ENCODE assay signal across 31 cellular contexts in genomic region chr9:134178394-134178780, GRCh38. TPM values are rescaled to one million over a fixed set of nuclear protein-coding genes. Genes with fewer than 3 reads are reported as not detected.
DNase-seq lines count a peak whose midpoint lies in the region; ATAC-seq and TF ChIP-seq lines count a peak whose summit lies in the region.
"Had no signal": no experiment of that assay in that cellular context is flagged by ENCODE, and none has a peak within 500 bp of the region (broad histone marks: within the 10 kb centered on the region; RNA-seq: fewer than 3 reads in every experiment).

No MANE protein-coding gene starts in this region.

- H3K27ac ChIP-seq in SK-N-SH (ENCODE audit: low read depth in 2 of 2, low read length in 1 of 2), result no peak overlapping the region
- H3K27ac ChIP-seq in HEK293 (ENCODE audit: extremely low read depth, low read depth, low read length), result no peak overlapping the region
- H3K27ac ChIP-seq in sigmoid colon, result peak overlapping the region in 1 of 4 donors; percentile 41
- H3K27ac ChIP-seq: 22Rv1, coronary artery, GM23248, neural progenitor cell, right atrium auricular region, RWPE1, SK-N-MC had no signal

- H3K4me1 ChIP-seq in SK-N-SH (ENCODE audit: control insufficient read depth in 1 of 2, insufficient read depth in 2 of 2, low read depth in 1 of 2, low read length in 1 of 2) (peaks cover 0 to 7% of the 10 kb centered on the region in 2 experiments; a peak in 1 of 4 replicates), HEK293 (ENCODE audit: control insufficient read depth, insufficient read depth, low read length) (no peaks in the 10 kb centered on the region), sigmoid colon (peaks cover 0 to 25% (median 17%) of the 10 kb centered on the region in 4 donors)
- H3K4me1 ChIP-seq: neural progenitor cell had no signal

- no peaks in the 10 kb centered on the region for H3K79me2 ChIP-seq in SK-N-SH (ENCODE audit: insufficient read depth)

- ATAC-seq in SK-N-SH treated with all-trans-retinoic acid at 6 μM for 48 hours, result no peak
- no peak for ATAC-seq in HG02642 (IDR thresholded peaks at IDR 0.05; ENCODE audit: poor library complexity, unreplicated experiment)
- ATAC-seq: activated T-helper 17 cell treated with anti-CD3 and anti-CD28 coated beads, Interleukin-2, amount 50 U/mL, for 72 hours had no signal

- H3K9me3 ChIP-seq in SK-N-SH, result no peaks in the 10 kb centered on the region
- no peaks in the 10 kb centered on the region for H3K9me3 ChIP-seq in HEK293 (ENCODE audit: control insufficient read depth, insufficient read depth, low read depth, low read length)
- H3K9me3 ChIP-seq in sigmoid colon, result no peaks in the 10 kb centered on the region
- H3K9me3 ChIP-seq: right atrium auricular region had no signal

- H3K4me3 ChIP-seq in SK-N-SH (ENCODE audit: low read depth in 2 of 2, low read length in 1 of 2), result no peak overlapping the region
- no peak overlapping the region for H3K4me3 ChIP-seq in HEK293 (ENCODE audit: low read depth, low read length)
- H3K4me3 ChIP-seq in sigmoid colon, result no peak overlapping the region
- H3K4me3 ChIP-seq: coronary artery, GM23248, neural progenitor cell, right atrium auricular region, SK-N-MC had no signal

- CTCF ChIA-PET in SK-N-SH (lab: Yijun Ruan, JAX) (interaction anchor here (1.4 to 2.8 kb wide), 3 partner anchors 8 to 271 kb away, joined by 3 to 21 read pairs (median 21); no protein-coding TSS in a partner anchor), HEK293 (lab: Yijun Ruan, JAX) (interaction anchor here (2.2 kb wide), 1 partner anchor 8 kb away, joined by 12 read pairs; no protein-coding TSS in a partner anchor)

- no peak for TF ChIP-seq RAD21 in SK-N-SH (IDR thresholded peaks at IDR 0.05; ENCODE audit: low read length)

- intact Hi-C loops in sigmoid colon (cut with DNase I), result no loop called here

- no peaks in the 10 kb centered on the region for H3F3A ChIP-seq in SK-N-SH (replicated peaks; ENCODE audit: insufficient read depth)

- no peak overlapping the region for H3K4me2 ChIP-seq in SK-N-SH
- H3K4me2 ChIP-seq: neural progenitor cell had no signal

- no peak overlapping the region for H3K9ac ChIP-seq in SK-N-SH
- H3K9ac ChIP-seq: GM23248, neural progenitor cell had no signal

- 71% methylated on average over 7 of the region's 9 CpGs for WGBS in SK-N-SH (ENCODE audit: low lambda C conversion rate)
- WGBS in sigmoid colon, 2 donors, result 72 to 86% methylated on average over 9 of the region's 9 CpGs

- no peaks in the 10 kb centered on the region for H4K20me1 ChIP-seq in SK-N-SH (ENCODE audit: insufficient read depth)

- no peak overlapping the region for H2AFZ ChIP-seq in SK-N-SH (ENCODE audit: low read depth)
- H2AFZ ChIP-seq: GM23248, neural progenitor cell had no signal

- TF ChIP-seq EP300 in SK-N-SH (IDR thresholded peaks at IDR 0.05; ENCODE audit: borderline replicate concordance in 1 of 2, low read depth in 1 of 2, low read length in 1 of 2), result no peak
- TF ChIP-seq EP300 in sigmoid colon (IDR thresholded peaks at IDR 0.05), result no peak

- H3K36me3 ChIP-seq in SK-N-SH (replicated peaks in 1 of 2; ENCODE audit: control insufficient read depth in 1 of 2, insufficient read depth in 2 of 2, low read length in 1 of 2) (no peaks in the 10 kb centered on the region), HEK293 (ENCODE audit: control insufficient read depth in 2 of 2, insufficient read depth in 1 of 2, low read length in 2 of 2) (no peaks in the 10 kb centered on the region), sigmoid colon (no peaks in the 10 kb centered on the region)
- H3K36me3 ChIP-seq: neural progenitor cell, right atrium auricular region had no signal

- no peak for TF ChIP-seq POLR2A in sigmoid colon (IDR thresholded peaks at IDR 0.05)

- TF ChIP-seq CTCF in SK-N-SH (IDR thresholded peaks at IDR 0.05), result no peak
- no peak for TF ChIP-seq CTCF in HEK293 (tag by site-specific recombination; IDR thresholded peaks at IDR 0.05)
- no peak for TF ChIP-seq CTCF in sigmoid colon (IDR thresholded peaks at IDR 0.05)

- H3K27me3 ChIP-seq in SK-N-SH (ENCODE audit: insufficient read depth) (peaks cover 7% of the 10 kb centered on the region; the same call in 1 of the 2 replicates), sigmoid colon (peaks cover 13 to 40% (median 14%) of the 10 kb centered on the region in 3 donors)
- H3K27me3 ChIP-seq: neural progenitor cell, right atrium auricular region had no signal

- POLR2A ChIA-PET in SK-N-SH (lab: Yijun Ruan, JAX) (no interaction called here), HEK293 (lab: Yijun Ruan, JAX) (no interaction called here)

- H3K9me2 ChIP-seq in SK-N-SH, result no peaks in the 10 kb centered on the region

- DNase-seq in SK-N-SH, result peak; percentile 28
- DNase-seq in islet precursor cell, result peak; percentile 47
- peak; percentile 61 for DNase-seq in sigmoid colon
- no peak for DNase-seq in NCI-H69 (lab: John Stamatoyannopoulos, UW)
- DNase-seq in CD1c-positive myeloid dendritic cell (ENCODE audit: extremely low spot score), result no peak
- DNase-seq: activated CD4-positive, alpha-beta memory T cell treated with anti-CD3 and anti-CD28 coated beads, Interleukin-2, amount 10 ng/mL, durations not matched to agents 7 days and 5 days; activated CD8-positive, alpha-beta memory T cell treated with anti-CD3 and anti-CD28 coated beads, Interleukin-2, amount 50 U/mL, for 48 hours; DMS79; effector CD8-positive, alpha-beta T cell; GDM1; HFFc6; hypothalamus; NCI-H1092 treated with DMSO at 0.1 percent for 48 hours; NCI-H187; NCI-H446 treated with DMSO at 0.1 percent for 48 hours; NCI-H82; stimulated activated CD4-positive, alpha-beta T cell treated with anti-CD3 and anti-CD28 coated beads, Interleukin-4, amount 100 ng/mL, for 24 hours; trophoblast cell had no signal

TF ChIP-seq in SK-N-SH, 30 proteins besides CTCF, POLR2A, EP300 and RAD21 (continues in another document):
- TF ChIP-seq TEAD4 (IDR thresholded peaks at IDR 0.05; ENCODE audit: borderline replicate concordance, insufficient read depth) (no peak), GATA2 (CRISPR knock-in tag; IDR thresholded peaks at IDR 0.05) (no peak), SMC3 (IDR thresholded peaks at IDR 0.05; ENCODE audit: low read depth, low read length) (no peak), POLR2AphosphoS5 (IDR thresholded peaks at IDR 0.05; ENCODE audit: low read depth, low read length) (no peak), NRF1 (IDR thresholded peaks at IDR 0.05; ENCODE audit: low read depth, low read length) (no peak), FOXJ3 (CRISPR knock-in tag; IDR thresholded peaks at IDR 0.05) (no peak)
- TF ChIP-seq, protein P1, sequence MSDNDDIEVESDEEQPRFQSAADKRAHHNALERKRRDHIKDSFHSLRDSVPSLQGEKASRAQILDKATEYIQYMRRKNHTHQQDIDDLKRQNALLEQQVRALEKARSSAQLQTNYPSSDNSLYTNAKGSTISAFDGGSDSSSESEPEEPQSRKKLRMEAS (IDR thresholded peaks at IDR 0.05; ENCODE audit: low read depth), result no peak

TF ChIP-seq in SK-N-SH treated with all-trans-retinoic acid at 6 μM for 48 hours, 23 proteins besides CTCF, POLR2A, EP300 and RAD21 (continues in another document):
- TF ChIP-seq, protein P2, sequence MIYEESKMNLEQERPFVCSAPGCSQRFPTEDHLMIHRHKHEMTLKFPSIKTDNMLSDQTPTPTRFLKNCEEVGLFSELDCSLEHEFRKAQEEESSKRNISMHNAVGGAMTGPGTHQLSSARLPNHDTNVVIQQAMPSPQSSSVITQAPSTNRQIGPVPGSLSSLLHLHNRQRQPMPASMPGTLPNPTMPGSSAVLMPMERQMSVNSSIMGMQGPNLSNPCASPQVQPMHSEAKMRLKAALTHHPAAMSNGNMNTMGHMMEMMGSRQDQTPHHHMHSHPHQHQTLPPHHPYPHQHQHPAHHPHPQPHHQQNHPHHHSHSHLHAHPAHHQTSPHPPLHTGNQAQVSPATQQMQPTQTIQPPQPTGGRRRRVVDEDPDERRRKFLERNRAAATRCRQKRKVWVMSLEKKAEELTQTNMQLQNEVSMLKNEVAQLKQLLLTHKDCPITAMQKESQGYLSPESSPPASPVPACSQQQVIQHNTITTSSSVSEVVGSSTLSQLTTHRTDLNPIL (CRISPR knock-in tag; IDR thresholded peaks at IDR 0.05; ENCODE audit: low read depth), result no peak

TF ChIP-seq in HEK293, 187 proteins besides CTCF, POLR2A, EP300 and RAD21 (continues in another document):
- TF ChIP-seq ZNF596 (tag by site-specific recombination; IDR thresholded peaks at IDR 0.05) (no peak), HIC1 (tag by site-specific recombination; IDR thresholded peaks at IDR 0.05) (peak; percentile 79), RBAK (tag by site-specific recombination; IDR thresholded peaks at IDR 0.05) (no peak), ZNF629 (tag by site-specific recombination; IDR thresholded peaks at IDR 0.05) (no peak), ZNF366 (tag by site-specific recombination; conservative IDR thresholded peaks at IDR 0.05) (no peak)

RNA-seq across cellular contexts. Expression of gene RNU6ATAC, which starts 14.0 kb away (rescaled TPM):
- polyA plus RNA-seq in SK-N-SH (2012; rRNA removed) (not detected in 2 replicates), sigmoid colon (not detected)
- polyA plus RNA-seq in SK-N-SH (2012; cell fraction: cytosol; rRNA removed), result not detected in 2 replicates
- not detected in 2 replicates for polyA plus RNA-seq in SK-N-SH (2012; cell fraction: nucleus; rRNA removed)
- total RNA-seq in sigmoid colon, result not detected
- total RNA-seq: GM23248, HT-29, right atrium auricular region had no signal
- polyA plus RNA-seq: CD14-positive monocyte, GM23248 had no signal

RNA-seq across cellular contexts. Expression of gene WDR5, which starts 42.5 kb away (rescaled TPM):
- polyA plus RNA-seq in SK-N-SH (2012; rRNA removed) (35.1 and 36.6 TPM in 2 replicates), sigmoid colon (10 to 100 TPM; 10.8 to 33.6 (median 11.6) TPM)
- polyA plus RNA-seq in SK-N-SH (2012; cell fraction: cytosol; rRNA removed), result 24.3 and 32.1 TPM in 2 replicates
- polyA plus RNA-seq in SK-N-SH (2012; cell fraction: nucleus; rRNA removed), result 61.4 and 63.3 TPM in 2 replicates
- total RNA-seq in sigmoid colon, result 10 to 100 TPM; 13.6 to 18.3 (median 15.0) TPM

Comparison
In these comparisons a context has a peak if more than half of its experiments do, and no peak if none do; other contexts are left out.
1. DNase-seq: peak in SK-N-SH (single experiment), islet precursor cell (single experiment) and sigmoid colon (single experiment); none in NCI-H69 (single experiment) and CD1c-positive myeloid dendritic cell (single experiment).